ENCODE assay signal across 16 cellular contexts in the genomic region with DNA sequence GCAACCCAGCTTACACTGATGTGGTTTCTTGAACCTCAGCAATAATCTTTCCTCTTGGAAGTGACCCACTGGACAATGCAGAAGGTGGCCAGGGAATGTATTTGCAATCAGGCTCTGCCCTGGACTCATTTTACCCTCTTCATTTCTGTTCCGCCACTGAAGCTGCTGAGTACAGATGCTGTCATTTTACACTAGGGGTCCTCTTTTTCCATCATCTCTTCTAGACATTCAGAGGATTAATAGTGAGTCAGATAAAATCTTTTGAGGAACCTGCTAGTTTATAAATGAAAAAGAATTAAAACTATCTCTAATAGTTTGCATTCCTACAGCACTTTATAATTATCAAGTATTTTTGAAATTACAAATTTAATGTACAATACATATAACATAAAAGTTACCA.
DNase-seq lines count a peak whose midpoint lies in the region; ATAC-seq and TF ChIP-seq lines count a peak whose summit lies in the region.
"Had no signal": no experiment of that assay in that cellular context is flagged by ENCODE, and none has a peak within 500 bp of the region (broad histone marks: within the 10 kb centered on the region; RNA-seq: fewer than 3 reads in every experiment).

No MANE protein-coding gene starts in this region.

- no peaks in the 10 kb centered on the region for H3K9me3 ChIP-seq in body of pancreas
- no peaks in the 10 kb centered on the region for H3K9me3 ChIP-seq in Peyer's patch
- H3K9me3 ChIP-seq: BE2C had no signal

- H3K27me3 Mint-ChIP-seq in HFFc6 (ENCODE audit: insufficient read depth), result no peaks in the 10 kb centered on the region; the same call in 1 of the 2 replicates

- WGBS in body of pancreas, 2 donors, result 100% methylated on average over 1 of the region's 1 CpG

- 0 out of 2 replicates have a peak, but pooled peaks have one; percentile 7 for TF ChIP-seq CTCF in AG10803 (conservative IDR thresholded peaks at IDR 0.05; ENCODE audit: low read length)
- peak; percentile 32; the same call in 1 of the 2 replicates for TF ChIP-seq CTCF in HFFc6 (IDR thresholded peaks at IDR 0.05)
- peak; percentile 31 for TF ChIP-seq CTCF in VCaP (conservative IDR thresholded peaks at IDR 0.05)
- TF ChIP-seq CTCF in foreskin keratinocyte (conservative IDR thresholded peaks at IDR 0.05), result peak; percentile 37
- TF ChIP-seq CTCF in body of pancreas (IDR thresholded peaks at IDR 0.05), result no peak
- no peak for TF ChIP-seq CTCF in Peyer's patch (IDR thresholded peaks at IDR 0.05)

- H3K27ac Mint-ChIP-seq in HFFc6, result no peak overlapping the region
- H3K27ac Mint-ChIP-seq: CD4-positive, alpha-beta memory T cell had no signal

- no peak overlapping the region for H3K27ac ChIP-seq in VCaP
- H3K27ac ChIP-seq in foreskin keratinocyte, result peak overlapping the region; percentile 89
- no peak overlapping the region for H3K27ac ChIP-seq in body of pancreas
- H3K27ac ChIP-seq in Peyer's patch, result no peak overlapping the region
- H3K27ac ChIP-seq: GM23248 had no signal

- H3K4me1 Mint-ChIP-seq in HFFc6 (ENCODE audit: low read depth), result peaks cover 33% of the 10 kb centered on the region
- H3K4me1 Mint-ChIP-seq: CD4-positive, alpha-beta memory T cell had no signal

- TF ChIP-seq POLR2A in body of pancreas (IDR thresholded peaks at IDR 0.05), result no peak
- TF ChIP-seq POLR2A in Peyer's patch (IDR thresholded peaks at IDR 0.05), result no peak

- intact Hi-C loops in body of pancreas (cut with DNase I), result no loop called here

- H3K36me3 ChIP-seq in body of pancreas (replicated peaks in 1 of 2; ENCODE audit: insufficient read depth in 1 of 2, low read depth in 2 of 2) (no peaks in the 10 kb centered on the region), Peyer's patch (no peaks in the 10 kb centered on the region)
- H3K36me3 ChIP-seq: BE2C had no signal

- ATAC-seq in foreskin keratinocyte (no peak), body of pancreas (no peak)

- H3K9me3 Mint-ChIP-seq in HFFc6, result no peaks in the 10 kb centered on the region

- H3K4me3 ChIP-seq in AG10803 (ENCODE audit: low read length) (no peak overlapping the region), body of pancreas (no peak overlapping the region), Peyer's patch (no peak overlapping the region)
- H3K4me3 ChIP-seq: GM23248 had no signal

- H3K4me1 ChIP-seq in foreskin keratinocyte (peaks cover 24% of the 10 kb centered on the region), body of pancreas (peaks cover 4% of the 10 kb centered on the region), Peyer's patch (no peaks in the 10 kb centered on the region)
- H3K4me1 ChIP-seq: BE2C had no signal

- no peak overlapping the region for H3K4me3 Mint-ChIP-seq in HFFc6
- H3K4me3 Mint-ChIP-seq: CD4-positive, alpha-beta memory T cell had no signal

- DNase-seq in AG10803 (ENCODE audit: low read depth) (no peak), HFFc6 (no peak), foreskin keratinocyte (no peak), epidermal melanocyte (ENCODE audit: insufficient read length, low spot score) (no peak), body of pancreas (no peak), Peyer's patch (no peak)
- DNase-seq: BE2C; CD4-positive, alpha-beta memory T cell; DND-41; GF-D8; GM23248; NCI-H1436 treated with DMSO at 0.1 percent for 48 hours; NCI-H2081 treated with DMSO at 0.1 percent for 48 hours; NCI-H2227 treated with DMSO at 0.1 percent for 48 hours; SHP77 treated with DMSO at 0.1 percent for 48 hours had no signal

- peaks cover 5% of the 10 kb centered on the region; the same call in 1 of the 2 replicates for H3K36me3 Mint-ChIP-seq in HFFc6 (ENCODE audit: low read depth)
- H3K36me3 Mint-ChIP-seq: CD4-positive, alpha-beta memory T cell had no signal

- H3K27me3 ChIP-seq in foreskin keratinocyte (no peaks in the 10 kb centered on the region), body of pancreas (no peaks in the 10 kb centered on the region), Peyer's patch (no peaks in the 10 kb centered on the region)
- H3K27me3 ChIP-seq: BE2C had no signal

Comparison
In these comparisons a context has a peak if more than half of its experiments do, and no peak if none do; other contexts are left out.
1. CTCF ChIP-seq: peak in AG10803 (single experiment), HFFc6 (single experiment), VCaP (single experiment) and foreskin keratinocyte (single experiment); none in body of pancreas (0 of 7) and Peyer's patch (0 of 6).